In the genomic region with DNA sequence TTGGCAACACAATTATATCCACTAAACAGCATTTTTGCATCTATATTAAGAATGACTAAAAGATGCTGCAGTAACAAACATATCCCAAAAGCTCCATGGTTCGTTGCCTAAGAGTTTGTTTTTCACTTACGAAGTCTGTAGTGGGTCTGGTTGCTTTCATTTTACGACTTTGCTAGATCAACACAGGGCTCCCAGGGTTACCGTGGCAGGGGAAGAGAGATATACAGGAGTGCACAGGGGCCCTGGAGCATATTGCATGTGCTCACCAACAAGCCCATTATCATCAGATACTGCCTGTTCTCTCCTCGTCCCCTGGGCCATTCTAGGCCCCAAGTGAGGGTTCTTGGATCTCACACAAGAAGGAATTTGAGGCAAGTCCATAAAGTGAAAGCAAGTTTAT, we compare ENCODE assay signal across 1 cellular context.
TF ChIP-seq lines count a peak whose summit lies in the region.

No MANE protein-coding gene starts in this region.

TF ChIP-seq in HepG2, 621 proteins besides CTCF, POLR2A, EP300 and RAD21:
- TF ChIP-seq ZNF12 (CRISPR knock-in tag; IDR thresholded peaks at IDR 0.05) (0 out of 2 replicates have a peak, but pooled peaks have one; percentile 47), ZNF512 (CRISPR knock-in tag; IDR thresholded peaks at IDR 0.05) (no peak)
